11 cellular contexts compared by ENCODE assay signal in the genomic region with DNA sequence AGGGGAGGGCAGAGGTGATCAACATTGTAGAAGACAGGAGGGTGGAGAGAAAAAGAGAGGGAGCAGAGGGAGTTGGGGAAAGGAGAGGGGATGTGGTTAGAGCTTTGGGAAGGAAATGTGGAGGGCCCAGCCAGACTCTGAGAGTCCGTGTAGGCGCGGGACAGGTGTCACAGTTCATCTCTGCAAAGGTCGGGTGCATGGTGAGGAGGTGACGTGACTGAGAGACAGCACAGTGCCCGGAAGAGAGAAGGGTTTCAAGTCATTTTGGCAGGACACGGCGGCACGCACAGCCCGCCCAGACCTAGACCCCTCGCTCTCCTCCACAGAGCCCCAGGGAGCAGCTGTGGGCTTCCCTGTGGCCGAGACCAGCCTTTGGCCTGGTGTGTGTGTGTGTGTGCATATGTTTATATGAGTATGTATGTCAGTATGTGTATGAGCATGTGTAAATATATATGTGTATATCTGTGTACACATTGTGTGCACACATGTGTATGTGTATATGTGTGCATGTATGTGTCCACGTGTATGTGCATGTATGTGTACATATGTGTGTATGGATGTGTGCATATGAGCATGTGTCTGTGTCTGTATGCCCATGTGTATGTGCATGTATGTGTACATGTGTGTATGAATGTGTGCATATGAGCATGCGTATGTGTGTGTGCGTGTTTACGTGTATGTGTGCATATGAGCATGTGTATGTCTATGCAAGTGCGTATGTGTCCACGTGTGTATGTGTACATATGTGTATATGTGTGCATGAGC.
DNase-seq lines count a peak whose midpoint lies in the region; ATAC-seq and TF ChIP-seq lines count a peak whose summit lies in the region.
"Had no signal": no experiment of that assay in that cellular context is flagged by ENCODE, and none has a peak within 500 bp of the region (broad histone marks: within the 10 kb centered on the region; RNA-seq: fewer than 3 reads in every experiment).

No MANE protein-coding gene starts in this region.

- H3K36me3 ChIP-seq in OCI-LY1 (ENCODE audit: insufficient read depth, low read length) = no peaks in the 10 kb centered on the region

- H3K4me3 ChIP-seq in GM12864 (ENCODE audit: low read depth, low read length) = no peak overlapping the region
- H3K4me3 ChIP-seq in OCI-LY1 (ENCODE audit: low read depth, low read length, poor library complexity, severe bottlenecking) = no peak overlapping the region

- no peaks in the 10 kb centered on the region for H4K20me1 ChIP-seq in OCI-LY1 (ENCODE audit: insufficient read depth, low read length)

- H3K4me2 ChIP-seq in OCI-LY1 (ENCODE audit: low read length) = peak overlapping the region; percentile 22; the same call in 1 of the 2 replicates

- H2AFZ ChIP-seq in OCI-LY1 (ENCODE audit: low read length) = no peak overlapping the region

- H3K9ac ChIP-seq in OCI-LY1 (ENCODE audit: low read length) = no peak overlapping the region; the same call in 1 of the 2 replicates

- DNase-seq in GM12864 (ENCODE audit: low read depth) = peak; percentile 83
- DNase-seq in NCI-H510A treated with DMSO at 0.1 percent for 48 hours (lab: John Stamatoyannopoulos, UW) = no peak
- DNase-seq in NCI-H2171 (lab: John Stamatoyannopoulos, UW) = no peak
- no peak for DNase-seq in NCI-H1436 treated with DMSO at 0.1 percent for 48 hours (lab: John Stamatoyannopoulos, UW)
- no peak for DNase-seq in NK-92 (lab: John Stamatoyannopoulos, UW; ENCODE audit: unreplicated experiment)
- DNase-seq: aorta, NCI-H187 had no signal

- H3K27ac ChIP-seq in OCI-LY1 (ENCODE audit: low read depth, low read length, poor library complexity, severe bottlenecking) = no peak overlapping the region

- H3K27me3 ChIP-seq in OCI-LY1 (ENCODE audit: insufficient read depth, low read length) = no peaks in the 10 kb centered on the region

- no peaks in the 10 kb centered on the region for H3K9me2 ChIP-seq in OCI-LY1 (ENCODE audit: low read depth, low read length)

- H3K9me3 ChIP-seq in OCI-LY1 (ENCODE audit: low read length) = no peaks in the 10 kb centered on the region

- ATAC-seq in GM19035 (IDR thresholded peaks at IDR 0.05; ENCODE audit: unreplicated experiment) = peak; percentile 64
- peak; percentile 50 for ATAC-seq in HG02642 (IDR thresholded peaks at IDR 0.05; ENCODE audit: poor library complexity, unreplicated experiment)
- ATAC-seq: HCT116 had no signal

- no peaks in the 10 kb centered on the region for H3K79me2 ChIP-seq in OCI-LY1 (ENCODE audit: insufficient read depth, low read length)

- TF ChIP-seq CTCF in GM12864 (IDR thresholded peaks at IDR 0.05; ENCODE audit: low read depth, low read length, missing control alignments) (no peak), OCI-LY1 (IDR thresholded peaks at IDR 0.05; ENCODE audit: low read length) (no peak)

- peaks cover 25% of the 10 kb centered on the region for H3K4me1 ChIP-seq in OCI-LY1 (ENCODE audit: insufficient read depth, low read length, severe bottlenecking)

- no peaks in the 10 kb centered on the region for H3F3A ChIP-seq in OCI-LY1 (ENCODE audit: insufficient read depth, low read length)
